In the genomic region with DNA sequence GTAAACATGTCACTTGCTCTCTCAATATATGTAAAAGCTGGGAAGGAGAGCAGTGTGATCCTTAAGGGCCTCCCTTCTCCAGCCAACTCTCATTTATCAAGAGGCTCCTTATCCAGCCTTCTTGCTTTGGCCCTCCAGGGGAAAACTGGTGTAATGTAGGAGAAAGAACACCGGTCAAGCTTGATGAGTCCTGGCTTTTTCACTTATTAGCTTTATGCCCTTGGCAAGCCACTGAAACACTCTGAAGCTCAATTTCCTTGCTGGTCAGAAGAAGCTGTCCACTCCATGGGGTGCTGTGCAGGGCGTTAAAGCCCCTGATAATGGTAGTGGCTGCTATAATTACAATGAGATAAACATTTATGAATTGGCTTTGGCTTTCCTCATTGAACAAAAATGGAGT, we compare ENCODE assay signal across 19 cellular contexts.
DNase-seq lines count a peak whose midpoint lies in the region; ATAC-seq and TF ChIP-seq lines count a peak whose summit lies in the region.
"Had no signal": no experiment of that assay in that cellular context is flagged by ENCODE, and none has a peak within 500 bp of the region (broad histone marks: within the 10 kb centered on the region; RNA-seq: fewer than 3 reads in every experiment).

No MANE protein-coding gene starts in this region.

- H3K4me3 Mint-ChIP-seq in stimulated activated naive B cell treated with anti-CD40 and anti-IgM and Interleukin-4, amounts not matched to agents 10 μg/mL and 1 μg/mL and 100 μg/mL, for 72 hours = no peak overlapping the region
- H3K4me3 Mint-ChIP-seq: CD8-positive, alpha-beta T cell had no signal

- in situ Hi-C loops in transverse colon (cut with MboI; ENCODE audit: low pct_ligation_motif_present in 1 of 4, low pct_unique_long_range_greater_than_20kb in 1 of 4, low sequenced_read_pairs in 3 of 4) = loop anchor here in 1 of 4 donors (10.0 to 25.0 kb wide), 2 partner anchors 57 to 520 kb away; partner anchors contain the start of gene GATA6

- no peaks in the 10 kb centered on the region for H3K9me3 Mint-ChIP-seq in stimulated activated naive B cell treated with anti-CD40 and anti-IgM and Interleukin-4, amounts not matched to agents 10 μg/mL and 1 μg/mL and 100 μg/mL, for 72 hours
- H3K9me3 Mint-ChIP-seq: CD8-positive, alpha-beta T cell had no signal

- no peak overlapping the region for H3K4ac ChIP-seq in mesenchymal stem cell (ENCODE audit: low read depth in 1 of 2, low read length in 2 of 2)

- WGBS in mesenchymal stem cell = 44% methylated on average over 2 of the region's 2 CpGs
- 31 to 32% methylated on average over 2 of the region's 2 CpGs for WGBS in transverse colon (ENCODE audit: low coverage in 1 of 2), 2 donors

- H3K36me3 Mint-ChIP-seq in stimulated activated naive B cell treated with anti-CD40 and anti-IgM and Interleukin-4, amounts not matched to agents 10 μg/mL and 1 μg/mL and 100 μg/mL, for 72 hours = no peaks in the 10 kb centered on the region
- H3K36me3 Mint-ChIP-seq: CD8-positive, alpha-beta T cell had no signal

- H4K91ac ChIP-seq in mesenchymal stem cell (ENCODE audit: low read length) = no peak overlapping the region

- no peak overlapping the region for H2AFZ ChIP-seq in mesenchymal stem cell (ENCODE audit: low read depth, low read length)
- H2AFZ ChIP-seq: PC-9 had no signal

- H3K4me3 ChIP-seq in duodenal mucosa (ENCODE audit: low read depth in 1 of 2, low read length in 2 of 2) (no peak overlapping the region), mesenchymal stem cell (ENCODE audit: insufficient read depth in 1 of 2, low read depth in 1 of 2, low read length in 2 of 2) (no peak overlapping the region), transverse colon (no peak overlapping the region)
- H3K4me3 ChIP-seq: BLaER1, PC-9, SJSA1 had no signal

- no peak for TF ChIP-seq POLR2A in transverse colon (IDR thresholded peaks at IDR 0.05)

- no peak for ATAC-seq in HG03108 (IDR thresholded peaks at IDR 0.05; ENCODE audit: unreplicated experiment)
- ATAC-seq in stimulated activated naive B cell treated with anti-CD40 and anti-IgM and Interleukin-4, amounts not matched to agents 10 μg/mL and 1 μg/mL and 100 μg/mL, for 72 hours (replicated peaks) = no peak
- ATAC-seq: CD8-positive, alpha-beta T cell; HCT116 had no signal

- no peak overlapping the region for H2AK5ac ChIP-seq in mesenchymal stem cell (ENCODE audit: low read length, severe bottlenecking)

- peak overlapping the region; percentile 0 for H3K27ac ChIP-seq in duodenal mucosa (ENCODE audit: low read depth, low read length)
- H3K27ac ChIP-seq in mesenchymal stem cell (ENCODE audit: low read length, poor library complexity, severe bottlenecking) = peak overlapping the region; percentile 39
- peak overlapping the region; percentile 74 to 84 (median 82) for H3K27ac ChIP-seq in transverse colon
- H3K27ac ChIP-seq: BLaER1, PC-9, SJSA1 had no signal

- H3K18ac ChIP-seq in mesenchymal stem cell (ENCODE audit: low read depth in 1 of 2, low read length in 2 of 2) = no peak overlapping the region

- no peak overlapping the region for H2BK120ac ChIP-seq in mesenchymal stem cell (ENCODE audit: low read depth, low read length)

- no peak overlapping the region for H4K8ac ChIP-seq in mesenchymal stem cell (ENCODE audit: low read length)

- no peak overlapping the region for H3K27ac Mint-ChIP-seq in stimulated activated naive B cell treated with anti-CD40 and anti-IgM and Interleukin-4, amounts not matched to agents 10 μg/mL and 1 μg/mL and 100 μg/mL, for 72 hours
- H3K27ac Mint-ChIP-seq: CD8-positive, alpha-beta T cell had no signal

- DNase-seq in NCI-H774 (lab: John Stamatoyannopoulos, UW) = peak; percentile 2
- no peak for DNase-seq in mesenchymal stem cell
- DNase-seq in transverse colon = no peak
- no peak for DNase-seq in Ammon's horn (ENCODE audit: low spot score)
- DNase-seq in stimulated activated naive B cell treated with anti-CD40 and anti-IgM and Interleukin-4, amounts not matched to agents 10 μg/mL and 1 μg/mL and 100 μg/mL, for 72 hours = no peak
- DNase-seq: CD8-positive, alpha-beta T cell; GDM1; KBM-7; NCI-H1436 treated with DMSO at 0.1 percent for 48 hours; NCI-H2029 treated with DMSO at 0.1 percent for 48 hours; NCI-H2171 treated with DMSO at 0.1 percent for 48 hours; NCI-H446 treated with DMSO at 0.1 percent for 48 hours; NCI-H82; PC-9 had no signal

- no peaks in the 10 kb centered on the region for H3K79me1 ChIP-seq in mesenchymal stem cell (replicated peaks; ENCODE audit: low read length, poor library complexity, severe bottlenecking)

- H3K9me3 ChIP-seq in duodenal mucosa (ENCODE audit: control insufficient read depth in 1 of 2, low read length in 2 of 2) (no peaks in the 10 kb centered on the region), mesenchymal stem cell (ENCODE audit: control insufficient read depth, low read length) (no peaks in the 10 kb centered on the region), transverse colon (no peaks in the 10 kb centered on the region)
- H3K9me3 ChIP-seq: BLaER1, SJSA1 had no signal

- H3K23ac ChIP-seq in mesenchymal stem cell (ENCODE audit: low read length in 2 of 2) = no peak overlapping the region

- peaks cover 5 to 19% of the 10 kb centered on the region in 2 donors for H3K27me3 Mint-ChIP-seq in stimulated activated naive B cell treated with anti-CD40 and anti-IgM and Interleukin-4, amounts not matched to agents 10 μg/mL and 1 μg/mL and 100 μg/mL, for 72 hours

- no peak overlapping the region for H3K9ac ChIP-seq in duodenal mucosa (ENCODE audit: low read depth in 1 of 2, low read length in 2 of 2)
- H3K9ac ChIP-seq in mesenchymal stem cell (ENCODE audit: low read length) = no peak overlapping the region
- H3K9ac ChIP-seq: BLaER1 had no signal

- intact Hi-C loops in transverse colon (cut with DNase I; ENCODE audit: low total_unique reads) = no loop called here

- no peak overlapping the region for H2BK5ac ChIP-seq in mesenchymal stem cell (ENCODE audit: low read depth, low read length, poor library complexity, severe bottlenecking)

- H3K4me1 ChIP-seq in duodenal mucosa (ENCODE audit: control insufficient read depth in 1 of 2, insufficient read depth in 2 of 2, low read length in 2 of 2) (peaks cover 24 to 53% of the 10 kb centered on the region in 2 donors), mesenchymal stem cell (ENCODE audit: control insufficient read depth, insufficient read depth, low read depth, low read length) (peaks cover 5% of the 10 kb centered on the region), transverse colon (peaks cover 18 to 71% (median 36%) of the 10 kb centered on the region in 4 donors)
- H3K4me1 ChIP-seq: BLaER1, SJSA1 had no signal

- H3K4me1 Mint-ChIP-seq in stimulated activated naive B cell treated with anti-CD40 and anti-IgM and Interleukin-4, amounts not matched to agents 10 μg/mL and 1 μg/mL and 100 μg/mL, for 72 hours = no peaks in the 10 kb centered on the region

- no peak overlapping the region for H3K4me2 ChIP-seq in mesenchymal stem cell (ENCODE audit: low read length, poor library complexity, severe bottlenecking)
- H3K4me2 ChIP-seq: BLaER1, PC-9 had no signal

- H2BK15ac ChIP-seq in mesenchymal stem cell (ENCODE audit: low read depth, poor library complexity, severe bottlenecking) = no peak overlapping the region

- H3K27me3 ChIP-seq in duodenal mucosa (ENCODE audit: control insufficient read depth in 1 of 2, insufficient read depth in 2 of 2, low read length in 2 of 2) (no peaks in the 10 kb centered on the region), mesenchymal stem cell (ENCODE audit: control insufficient read depth in 1 of 2, insufficient read depth in 1 of 2, low read length in 2 of 2) (no peaks in the 10 kb centered on the region), transverse colon (no peaks in the 10 kb centered on the region)
- H3K27me3 ChIP-seq: BLaER1, SJSA1 had no signal

- no peak overlapping the region for H2BK12ac ChIP-seq in mesenchymal stem cell (ENCODE audit: low read length in 2 of 2)

- no peak for TF ChIP-seq CTCF in transverse colon (IDR thresholded peaks at IDR 0.05)

- no peak for TF ChIP-seq EP300 in transverse colon (IDR thresholded peaks at IDR 0.05; ENCODE audit: low read depth)

- no peak overlapping the region for H3K14ac ChIP-seq in mesenchymal stem cell (ENCODE audit: low read length in 2 of 2)

- H3K36me3 ChIP-seq in duodenal mucosa (ENCODE audit: control insufficient read depth in 1 of 2, insufficient read depth in 2 of 2, low read length in 2 of 2) (no peaks in the 10 kb centered on the region), mesenchymal stem cell (ENCODE audit: control insufficient read depth in 1 of 2, insufficient read depth in 2 of 2, low read depth in 1 of 2, low read length in 2 of 2) (no peaks in the 10 kb centered on the region), transverse colon (no peaks in the 10 kb centered on the region)
- H3K36me3 ChIP-seq: BLaER1, SJSA1 had no signal

Comparison
In these comparisons a context has a peak if more than half of its experiments do, and no peak if none do; other contexts are left out.
1. H3K27ac ChIP-seq: peak in every context shown above with its lines; median percentile 82 in transverse colon; 39 in mesenchymal stem cell; 0 in duodenal mucosa.